Comparison of ENCODE assay signal across 32 cellular contexts in genomic region chr1:169958987-169959386, GRCh38.
"Had no signal": no experiment of that assay in that cellular context is flagged by ENCODE, and none has a peak within 500 bp of the region (broad histone marks: within the 10 kb centered on the region; RNA-seq: fewer than 3 reads in every experiment).

No MANE protein-coding gene starts in this region.

- DNase-seq: activated B cell treated with CpG ODN at 0.5 μM for 24 hours; activated CD4-positive, alpha-beta T cell treated with anti-CD3 and anti-CD28 coated beads for 48 hours; activated CD4-positive, alpha-beta T cell treated with anti-CD3 and anti-CD28 coated beads, Interleukin-2, amount 50 U/mL, for 1 hour; activated CD4-positive, alpha-beta T cell treated with anti-CD3 and anti-CD28 coated beads, Interleukin-2, amount 50 U/mL, for 48 hours; activated CD8-positive, alpha-beta memory T cell treated with anti-CD3 and anti-CD28 coated beads for 24 hours; activated CD8-positive, alpha-beta T cell treated with anti-CD3 and anti-CD28 coated beads for 36 hours; activated effector memory CD4-positive, alpha-beta T cell treated with Interleukin-2 at 50 U/mL for 16 hours; activated gamma-delta T cell treated with Interleukin-2 at 50 U/mL for 16 hours; activated naive CD4-positive, alpha-beta T cell treated with anti-CD3 and anti-CD28 coated beads, Interleukin-2, amount 50 U/mL, for 16 hours; activated naive CD4-positive, alpha-beta T cell treated with Interleukin-2 at 50 U/mL for 16 hours; activated T-cell treated with anti-CD3 and anti-CD28 coated beads, Interleukin-2, amount 50 U/mL, for 4 hours; amniotic stem cell; anterior cingulate cortex; brain microvascular endothelial cell; dorsolateral prefrontal cortex; effector memory CD4-positive, alpha-beta T cell; endodermal cell; foreskin keratinocyte; gastrocnemius medialis; glutamatergic neuron; heart left ventricle; T-helper 17 cell; T1000; WERI-Rb-1 had no signal

- H3K9me3 ChIP-seq: esophagus muscularis mucosa, gastrocnemius medialis, heart left ventricle had no signal

- H3K4me1 Mint-ChIP-seq: activated B cell treated with CpG ODN at 0.5 μM for 24 hours; activated T-helper 17 cell treated with anti-CD3 and anti-CD28 coated beads, Interleukin-2, amount 50 U/mL, for 72 hours; central memory CD8-positive, alpha-beta T cell had no signal

- H3K4me3 Mint-ChIP-seq: activated B cell treated with CpG ODN at 0.5 μM for 24 hours; activated CD8-positive, alpha-beta T cell treated with anti-CD3 and anti-CD28 coated beads for 36 hours; activated naive CD8-positive, alpha-beta T cell; activated T-cell treated with anti-CD3 and anti-CD28 coated beads, Interleukin-2, amount 50 U/mL, for 4 hours; activated T-helper 17 cell treated with anti-CD3 and anti-CD28 coated beads, Interleukin-2, amount 50 U/mL, for 72 hours; central memory CD8-positive, alpha-beta T cell; dendritic cell treated with granulocyte-macrophage colony-stimulating factor and Interleukin-4, amounts not matched to agents 40 ng/mL and 50 ng/mL, for 4 days; endodermal cell; T-helper 17 cell; T-helper 2 cell treated with Interferon-gamma antibody and Interleukin-4, amounts not matched to agents 5 μg/mL and 100 μg/mL, for 36 hours had no signal

- H3K36me3 ChIP-seq: brain microvascular endothelial cell, WERI-Rb-1 had no signal

- H3K27ac Mint-ChIP-seq: activated B cell treated with CpG ODN at 0.5 μM for 24 hours; activated CD8-positive, alpha-beta T cell treated with anti-CD3 and anti-CD28 coated beads for 36 hours; activated naive CD8-positive, alpha-beta T cell; activated T-helper 17 cell treated with anti-CD3 and anti-CD28 coated beads, Interleukin-2, amount 50 U/mL, for 72 hours; dendritic cell treated with granulocyte-macrophage colony-stimulating factor and Interleukin-4, amounts not matched to agents 40 ng/mL and 50 ng/mL, for 4 days; endodermal cell; T-helper 17 cell; T-helper 2 cell treated with Interferon-gamma antibody and Interleukin-4, amounts not matched to agents 5 μg/mL and 100 μg/mL, for 36 hours had no signal

- H3K9me3 Mint-ChIP-seq: activated CD8-positive, alpha-beta T cell treated with anti-CD3 and anti-CD28 coated beads for 36 hours; activated T-cell treated with anti-CD3 and anti-CD28 coated beads, Interleukin-2, amount 50 U/mL, for 4 hours; activated T-helper 17 cell treated with anti-CD3 and anti-CD28 coated beads, Interleukin-2, amount 50 U/mL, for 72 hours; central memory CD8-positive, alpha-beta T cell; dendritic cell treated with granulocyte-macrophage colony-stimulating factor and Interleukin-4, amounts not matched to agents 40 ng/mL and 50 ng/mL, for 4 days; endodermal cell; T-helper 2 cell treated with Interferon-gamma antibody and Interleukin-4, amounts not matched to agents 5 μg/mL and 100 μg/mL, for 36 hours had no signal

- H3K27ac ChIP-seq: brain microvascular endothelial cell, coronary artery, dorsolateral prefrontal cortex, esophagus muscularis mucosa, foreskin keratinocyte, gastrocnemius medialis, heart left ventricle, WERI-Rb-1 had no signal

- H3K4me1 ChIP-seq: esophagus muscularis mucosa, foreskin keratinocyte, gastrocnemius medialis, heart left ventricle had no signal

- H3K27me3 ChIP-seq: brain microvascular endothelial cell, dorsolateral prefrontal cortex, esophagus muscularis mucosa, foreskin keratinocyte, gastrocnemius medialis, heart left ventricle had no signal

- H3K27me3 Mint-ChIP-seq: activated B cell treated with CpG ODN at 0.5 μM for 24 hours; activated CD8-positive, alpha-beta T cell treated with anti-CD3 and anti-CD28 coated beads for 36 hours; activated naive CD8-positive, alpha-beta T cell; activated T-helper 17 cell treated with anti-CD3 and anti-CD28 coated beads, Interleukin-2, amount 50 U/mL, for 72 hours; central memory CD8-positive, alpha-beta T cell; dendritic cell treated with granulocyte-macrophage colony-stimulating factor and Interleukin-4, amounts not matched to agents 40 ng/mL and 50 ng/mL, for 4 days; T-helper 17 cell had no signal

- H3K4me3 ChIP-seq: coronary artery, dorsolateral prefrontal cortex, esophagus muscularis mucosa, gastrocnemius medialis, heart left ventricle had no signal

- ATAC-seq: activated CD4-positive, CD25-positive, alpha-beta regulatory T cell treated with anti-CD3 and anti-CD28 coated beads, Interleukin-2, amount 50 U/mL, for 24 hours; activated CD8-positive, alpha-beta T cell treated with anti-CD3 and anti-CD28 coated beads for 36 hours; activated T-cell treated with anti-CD3 and anti-CD28 coated beads, Interleukin-2, amount 50 U/mL, for 4 hours; activated T-helper 17 cell treated with anti-CD3 and anti-CD28 coated beads, Interleukin-2, amount 50 U/mL, for 72 hours; foreskin keratinocyte; gastrocnemius medialis; heart left ventricle; T-helper 17 cell had no signal
